ENCODE assay signal across 1 cellular context in genomic region chr16:11309895-11310633, GRCh38.
TF ChIP-seq lines count a peak whose summit lies in the region.

No MANE protein-coding gene starts in this region.

TF ChIP-seq in HepG2, 621 proteins besides CTCF, POLR2A, EP300 and RAD21 (continued from another document and continues in another):
- TF ChIP-seq ARNT2 (CRISPR knock-in tag; IDR thresholded peaks at IDR 0.05; ENCODE audit: low read depth) (no peak; the same call in 1 of the 2 replicates), SATB2 (CRISPR knock-in tag; IDR thresholded peaks at IDR 0.05) (no peak), MATR3 (CRISPR knock-in tag; IDR thresholded peaks at IDR 0.05) (no peak), ZNF878 (CRISPR knock-in tag; IDR thresholded peaks at IDR 0.05) (peak; percentile 63; the same call in 1 of the 2 replicates), POGZ (CRISPR knock-in tag; IDR thresholded peaks at IDR 0.05) (peak; percentile 80; the same call in 1 of the 2 replicates), FOSL1 (CRISPR knock-in tag; IDR thresholded peaks at IDR 0.05; ENCODE audit: borderline replicate concordance) (no peak), ETV6 (CRISPR knock-in tag; conservative IDR thresholded peaks at IDR 0.05) (no peak), PITX1 (CRISPR knock-in tag; IDR thresholded peaks at IDR 0.05) (peak; percentile 76), ZNF501 (CRISPR knock-in tag; IDR thresholded peaks at IDR 0.05) (peak; percentile 76), NR2F1 (CRISPR knock-in tag; IDR thresholded peaks at IDR 0.05) (peak; percentile 92 to 97), GLI4 (CRISPR knock-in tag; IDR thresholded peaks at IDR 0.05; ENCODE audit: borderline replicate concordance) (0 out of 2 replicates have a peak, but pooled peaks have one; percentile 85), NCOR1 (IDR thresholded peaks at IDR 0.05; ENCODE audit: borderline replicate concordance, low read length) (peak; percentile 92; the same call in 1 of the 2 replicates), ZNF761 (CRISPR knock-in tag; conservative IDR thresholded peaks at IDR 0.05) (no peak), ZNF556 (CRISPR knock-in tag; IDR thresholded peaks at IDR 0.05; ENCODE audit: borderline replicate concordance) (no peak), HIC2 (CRISPR knock-in tag; IDR thresholded peaks at IDR 0.05; ENCODE audit: low read depth) (peak; percentile 13), ZBTB7B (CRISPR knock-in tag; IDR thresholded peaks at IDR 0.05) (no peak), ZNF773 (CRISPR knock-in tag; IDR thresholded peaks at IDR 0.05; ENCODE audit: borderline replicate concordance) (no peak), ZNF101 (CRISPR knock-in tag; IDR thresholded peaks at IDR 0.05; ENCODE audit: borderline replicate concordance, low read depth) (no peak), RFX5 (IDR thresholded peaks at IDR 0.05; ENCODE audit: low read depth, low read length) (no peak), ZFAT (CRISPR knock-in tag; conservative IDR thresholded peaks at IDR 0.05) (no peak), ZNF639 (CRISPR knock-in tag; conservative IDR thresholded peaks at IDR 0.05) (no peak), ZNF362 (CRISPR knock-in tag; IDR thresholded peaks at IDR 0.05; ENCODE audit: borderline replicate concordance) (0 out of 2 replicates have a peak, but pooled peaks have one; percentile 11), ZNF720 (CRISPR knock-in tag; IDR thresholded peaks at IDR 0.05) (no peak), ZNF660 (CRISPR knock-in tag; IDR thresholded peaks at IDR 0.05; ENCODE audit: borderline replicate concordance, low read depth) (no peak), JDP2 (CRISPR knock-in tag; IDR thresholded peaks at IDR 0.05; ENCODE audit: borderline replicate concordance) (no peak; the same call in 1 of the 2 replicates), ZNF747 (CRISPR knock-in tag; IDR thresholded peaks at IDR 0.05; ENCODE audit: borderline replicate concordance) (no peak), ZNF329 (CRISPR knock-in tag; IDR thresholded peaks at IDR 0.05; ENCODE audit: low read depth) (0 out of 2 replicates have a peak, but pooled peaks have one; percentile 51), ZNF205 (CRISPR knock-in tag; IDR thresholded peaks at IDR 0.05) (peak; percentile 27; the same call in 1 of the 2 replicates), SKI (IDR thresholded peaks at IDR 0.05; ENCODE audit: partially characterized antibody) (peak; percentile 91), GLMP (CRISPR knock-in tag; IDR thresholded peaks at IDR 0.05; ENCODE audit: borderline replicate concordance) (no peak), ETV5 (CRISPR knock-in tag; IDR thresholded peaks at IDR 0.05; ENCODE audit: borderline replicate concordance) (peak; percentile 68; the same call in 1 of the 2 replicates), MTA1 (CRISPR knock-in tag; IDR thresholded peaks at IDR 0.05; ENCODE audit: borderline replicate concordance) (peak; percentile 74; the same call in 1 of the 2 replicates), SMARCC2 (IDR thresholded peaks at IDR 0.05) (no peak), MTF1 (CRISPR knock-in tag; IDR thresholded peaks at IDR 0.05) (no peak), ZNF839 (CRISPR knock-in tag; IDR thresholded peaks at IDR 0.05; ENCODE audit: borderline replicate concordance) (no peak), IRF2 (CRISPR knock-in tag; IDR thresholded peaks at IDR 0.05) (peak; percentile 92), ZNF572 (CRISPR knock-in tag; IDR thresholded peaks at IDR 0.05) (no peak), ARNT (IDR thresholded peaks at IDR 0.05) (no peak), PRDM10 (CRISPR knock-in tag; IDR thresholded peaks at IDR 0.05; ENCODE audit: low read depth) (0 out of 2 replicates have a peak, but pooled peaks have one; percentile 23), CCAR2 (optimal IDR thresholded peaks at IDR 0.05; ENCODE audit: low read depth, low read length) (no peak), ZNF414 (CRISPR knock-in tag; IDR thresholded peaks at IDR 0.05) (no peak), HMGXB3 (CRISPR knock-in tag; IDR thresholded peaks at IDR 0.05; ENCODE audit: borderline replicate concordance) (peak; percentile 92), GATA4 (IDR thresholded peaks at IDR 0.05; ENCODE audit: borderline replicate concordance, low read depth) (no peak; the same call in 1 of the 2 replicates), ZNF7 (CRISPR knock-in tag; IDR thresholded peaks at IDR 0.05) (peak; percentile 6; the same call in 1 of the 2 replicates), PRMT3 (CRISPR knock-in tag; IDR thresholded peaks at IDR 0.05; ENCODE audit: borderline replicate concordance, low read depth) (no peak), CBX2 (IDR thresholded peaks at IDR 0.05; ENCODE audit: low read depth, low read length) (no peak), CBX2 (CRISPR knock-in tag; IDR thresholded peaks at IDR 0.05; ENCODE audit: low read depth) (peak; percentile 82; the same call in 1 of the 2 replicates), IRX3 (CRISPR knock-in tag; IDR thresholded peaks at IDR 0.05; ENCODE audit: borderline replicate concordance, low read depth) (no peak), ZNF264 (CRISPR knock-in tag; IDR thresholded peaks at IDR 0.05) (0 out of 2 replicates have a peak, but pooled peaks have one; percentile 70), CHCHD3 (CRISPR knock-in tag; IDR thresholded peaks at IDR 0.05) (no peak), ZNF775 (CRISPR knock-in tag; IDR thresholded peaks at IDR 0.05; ENCODE audit: borderline replicate concordance) (no peak), SRY (CRISPR knock-in tag; IDR thresholded peaks at IDR 0.05) (no peak; the same call in none of the 2 replicates), GMEB1 (CRISPR knock-in tag; IDR thresholded peaks at IDR 0.05; ENCODE audit: borderline replicate concordance) (peak; percentile 72; the same call in 1 of the 2 replicates), ZNF781 (CRISPR knock-in tag; IDR thresholded peaks at IDR 0.05; ENCODE audit: borderline replicate concordance, not compliant biosample characterization) (no peak), RORA (CRISPR knock-in tag; IDR thresholded peaks at IDR 0.05) (no peak), RBM22 (optimal IDR thresholded peaks at IDR 0.05; ENCODE audit: low read length) (no peak), ZNF432 (CRISPR knock-in tag; IDR thresholded peaks at IDR 0.05; ENCODE audit: borderline replicate concordance) (no peak)
